In the genomic region with DNA sequence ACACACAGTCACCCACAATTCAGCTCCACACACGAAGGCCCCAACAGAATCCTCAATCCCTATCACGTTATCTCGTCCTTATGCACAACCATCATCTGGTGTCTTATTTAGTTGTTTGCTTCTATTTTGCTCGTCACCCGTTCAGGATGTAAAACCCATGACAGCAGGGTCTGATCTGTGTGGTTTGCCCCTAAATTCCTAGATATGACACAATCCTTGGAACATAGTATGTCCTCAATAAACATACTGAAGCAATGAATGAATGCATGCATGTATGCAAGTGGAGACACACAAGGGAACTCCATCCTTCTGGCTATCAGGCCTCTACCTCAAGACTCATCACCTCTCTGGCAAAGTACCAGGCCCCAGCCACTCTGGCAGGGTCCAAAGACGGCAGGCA, we compare ENCODE assay signal across 17 cellular contexts. TPM values are rescaled to one million over a fixed set of nuclear protein-coding genes. Genes with fewer than 3 reads are reported as not detected.
DNase-seq lines count a peak whose midpoint lies in the region; ATAC-seq, FAIRE-seq and TF ChIP-seq lines count a peak whose summit lies in the region.
"Had no signal": no experiment of that assay in that cellular context is flagged by ENCODE, and none has a peak within 500 bp of the region (broad histone marks: within the 10 kb centered on the region; RNA-seq: fewer than 3 reads in every experiment).

No MANE protein-coding gene starts in this region.

- H4K20me1 ChIP-seq in astrocyte (ENCODE audit: insufficient read depth, low read length), result no peaks in the 10 kb centered on the region

- peak overlapping the region in 1 of 2 experiments; percentile 22 for H3K18ac ChIP-seq in mesenchymal stem cell (ENCODE audit: low read depth in 1 of 2, low read length in 2 of 2)

- no peak overlapping the region for H3K4ac ChIP-seq in mesenchymal stem cell (ENCODE audit: low read depth in 1 of 2, low read length in 2 of 2)

- H3K79me1 ChIP-seq in mesenchymal stem cell (replicated peaks; ENCODE audit: low read length, poor library complexity, severe bottlenecking), result peaks cover 4% of the 10 kb centered on the region

- H3K36me3 Mint-ChIP-seq in T-helper 1 cell treated with Interleukin-12 subunit alpha and Interleukin-12 subunit beta and Interleukin-4 antibody, amounts not matched to agents 30 μg/mL and 1 μg/mL, for 36 hours (ENCODE audit: low read depth), result peaks cover 4% of the 10 kb centered on the region
- H3K36me3 Mint-ChIP-seq in astrocyte (ENCODE audit: low read depth, unreplicated experiment), result peaks cover 5% of the 10 kb centered on the region

- H2BK12ac ChIP-seq in mesenchymal stem cell (ENCODE audit: low read length in 2 of 2), result peak overlapping the region; percentile 4 to 46

- DNase-seq in T-helper 1 cell, result no peak
- DNase-seq in astrocyte (ENCODE audit: low read depth), result peak; percentile 27
- no peak for DNase-seq in mesenchymal stem cell
- no peak for DNase-seq in germinal center (ENCODE audit: low spot score)
- DNase-seq: 8988T; activated CD4-positive, alpha-beta T cell treated with anti-CD3 and anti-CD28 coated beads, Interleukin-2, amount 10 ng/mL, durations not matched to agents 7 days and 5 days; activated naive CD4-positive, alpha-beta T cell; H7; NCI-H1105 treated with DMSO at 0.1 percent for 48 hours; PC-9; upper lobe of left lung had no signal

- H3K4me3 ChIP-seq in astrocyte (ENCODE audit: insufficient read depth, low read depth, low read length) (no peak overlapping the region), mesenchymal stem cell (ENCODE audit: insufficient read depth in 1 of 2, low read depth in 1 of 2, low read length in 2 of 2) (no peak overlapping the region), skeletal muscle tissue (ENCODE audit: low read length in 3 of 3) (peak overlapping the region in 1 of 3 donors; percentile 29)
- H3K4me3 ChIP-seq: ascending aorta, ovary, PC-9, upper lobe of left lung had no signal

- no peak for TF ChIP-seq CTCF in astrocyte (IDR thresholded peaks at IDR 0.05; ENCODE audit: insufficient read depth, low read depth, low read length)

- H3K9me3 ChIP-seq in astrocyte (ENCODE audit: insufficient read depth, low read depth, low read length), result no peaks in the 10 kb centered on the region
- no peaks in the 10 kb centered on the region for H3K9me3 ChIP-seq in mesenchymal stem cell (ENCODE audit: control insufficient read depth, low read length)
- no peaks in the 10 kb centered on the region for H3K9me3 ChIP-seq in skeletal muscle tissue (ENCODE audit: control insufficient read depth in 3 of 3, low read length in 3 of 3)
- H3K9me3 ChIP-seq: ascending aorta, ovary, upper lobe of left lung had no signal

- WGBS in mesenchymal stem cell, result 64% methylated on average over 6 of the region's 6 CpGs

- H3K27me3 ChIP-seq in astrocyte (ENCODE audit: insufficient read depth, low read length) (no peaks in the 10 kb centered on the region), mesenchymal stem cell (ENCODE audit: control insufficient read depth in 1 of 2, insufficient read depth in 1 of 2, low read length in 2 of 2) (no peaks in the 10 kb centered on the region), skeletal muscle tissue (ENCODE audit: control insufficient read depth in 3 of 3, insufficient read depth in 3 of 3, low read length in 3 of 3) (no peaks in the 10 kb centered on the region)
- H3K27me3 ChIP-seq: ascending aorta, ovary, upper lobe of left lung had no signal

- no peaks in the 10 kb centered on the region for H3K36me3 ChIP-seq in astrocyte (ENCODE audit: insufficient read depth, low read length)
- peaks cover 0 to 11% of the 10 kb centered on the region in 2 experiments for H3K36me3 ChIP-seq in mesenchymal stem cell (ENCODE audit: control insufficient read depth in 1 of 2, insufficient read depth in 2 of 2, low read depth in 1 of 2, low read length in 2 of 2)
- peaks cover 0 to 2% (median 0%) of the 10 kb centered on the region in 3 donors for H3K36me3 ChIP-seq in skeletal muscle tissue (ENCODE audit: control insufficient read depth in 3 of 3, insufficient read depth in 3 of 3, low read length in 3 of 3)
- H3K36me3 ChIP-seq: ascending aorta, ovary, upper lobe of left lung had no signal

- no peak for FAIRE-seq in astrocyte (lab: Jason Lieb, UNC)

- H3K79me2 ChIP-seq in astrocyte (ENCODE audit: insufficient read depth, low read length), result no peaks in the 10 kb centered on the region

- peak overlapping the region; percentile 39 for H2BK15ac ChIP-seq in mesenchymal stem cell (ENCODE audit: low read depth, poor library complexity, severe bottlenecking)

- H3K27ac Mint-ChIP-seq in T-helper 1 cell treated with Interleukin-12 subunit alpha and Interleukin-12 subunit beta and Interleukin-4 antibody, amounts not matched to agents 30 μg/mL and 1 μg/mL, for 36 hours, result peak overlapping the region; percentile 11
- peak overlapping the region; percentile 94 for H3K27ac Mint-ChIP-seq in astrocyte (ENCODE audit: unreplicated experiment)
- H3K27ac Mint-ChIP-seq: activated CD4-positive, alpha-beta T cell treated with anti-CD3 and anti-CD28 coated beads, Interleukin-2, amount 10 ng/mL, durations not matched to agents 7 days and 5 days had no signal

- no peaks in the 10 kb centered on the region for H3K27me3 Mint-ChIP-seq in T-helper 1 cell treated with Interleukin-12 subunit alpha and Interleukin-12 subunit beta and Interleukin-4 antibody, amounts not matched to agents 30 μg/mL and 1 μg/mL, for 36 hours (ENCODE audit: low read depth)
- peaks cover 2% of the 10 kb centered on the region for H3K27me3 Mint-ChIP-seq in astrocyte (ENCODE audit: low read depth, unreplicated experiment)
- H3K27me3 Mint-ChIP-seq: activated CD4-positive, alpha-beta T cell treated with anti-CD3 and anti-CD28 coated beads, Interleukin-2, amount 10 ng/mL, durations not matched to agents 7 days and 5 days had no signal

- peak overlapping the region; percentile 77 for H3K27ac ChIP-seq in astrocyte (ENCODE audit: low read depth, low read length)
- H3K27ac ChIP-seq in mesenchymal stem cell (ENCODE audit: low read length, poor library complexity, severe bottlenecking), result no peak overlapping the region
- H3K27ac ChIP-seq in skeletal muscle tissue (ENCODE audit: low read depth, low read length), result peak overlapping the region; percentile 67
- H3K27ac ChIP-seq: ascending aorta, ovary, PC-9, upper lobe of left lung had no signal

- peaks cover 30% of the 10 kb centered on the region for H3K4me1 ChIP-seq in astrocyte (ENCODE audit: insufficient read depth, low read length)
- H3K4me1 ChIP-seq in mesenchymal stem cell (ENCODE audit: control insufficient read depth, insufficient read depth, low read depth, low read length), result peaks cover 52% of the 10 kb centered on the region
- H3K4me1 ChIP-seq in skeletal muscle tissue (ENCODE audit: control insufficient read depth in 3 of 3, insufficient read depth in 3 of 3, low read length in 3 of 3), result peaks cover 27 to 57% (median 36%) of the 10 kb centered on the region in 3 donors

- no peak overlapping the region for H4K91ac ChIP-seq in mesenchymal stem cell (ENCODE audit: low read length)

- no peak overlapping the region for H3K23ac ChIP-seq in mesenchymal stem cell (ENCODE audit: low read length in 2 of 2)

- ATAC-seq in GM21381 (IDR thresholded peaks at IDR 0.05; ENCODE audit: unreplicated experiment) (no peak), HG03457 (IDR thresholded peaks at IDR 0.05; ENCODE audit: unreplicated experiment) (no peak)

- no peak overlapping the region for H2BK5ac ChIP-seq in mesenchymal stem cell (ENCODE audit: low read depth, low read length, poor library complexity, severe bottlenecking)

- H3K9me3 Mint-ChIP-seq in T-helper 1 cell treated with Interleukin-12 subunit alpha and Interleukin-12 subunit beta and Interleukin-4 antibody, amounts not matched to agents 30 μg/mL and 1 μg/mL, for 36 hours, result no peaks in the 10 kb centered on the region
- H3K9me3 Mint-ChIP-seq in astrocyte (ENCODE audit: unreplicated experiment), result no peaks in the 10 kb centered on the region
- H3K9me3 Mint-ChIP-seq: activated CD4-positive, alpha-beta T cell treated with anti-CD3 and anti-CD28 coated beads, Interleukin-2, amount 10 ng/mL, durations not matched to agents 7 days and 5 days had no signal

- peak overlapping the region; percentile 8 for H2AFZ ChIP-seq in astrocyte (ENCODE audit: low read depth, low read length)
- H2AFZ ChIP-seq in mesenchymal stem cell (ENCODE audit: low read depth, low read length), result no peak overlapping the region
- H2AFZ ChIP-seq: PC-9 had no signal

- H4K8ac ChIP-seq in mesenchymal stem cell (ENCODE audit: low read length), result no peak overlapping the region

- peak overlapping the region; percentile 63 for H3K4me2 ChIP-seq in astrocyte (ENCODE audit: low read length)
- H3K4me2 ChIP-seq in mesenchymal stem cell (ENCODE audit: low read length, poor library complexity, severe bottlenecking), result no peak overlapping the region
- H3K4me2 ChIP-seq: PC-9 had no signal

- H3K4me1 Mint-ChIP-seq in T-helper 1 cell treated with Interleukin-12 subunit alpha and Interleukin-12 subunit beta and Interleukin-4 antibody, amounts not matched to agents 30 μg/mL and 1 μg/mL, for 36 hours (ENCODE audit: low read depth), result peaks cover 6% of the 10 kb centered on the region
- H3K4me1 Mint-ChIP-seq in astrocyte (ENCODE audit: low read depth, unreplicated experiment), result peaks cover 34% of the 10 kb centered on the region

- H2AK5ac ChIP-seq in mesenchymal stem cell (ENCODE audit: low read length, severe bottlenecking), result peak overlapping the region; percentile 43

- no peak overlapping the region for H3K14ac ChIP-seq in mesenchymal stem cell (ENCODE audit: low read length in 2 of 2)

- peak overlapping the region; percentile 63 for H3K9ac ChIP-seq in astrocyte (ENCODE audit: low read length)
- H3K9ac ChIP-seq in mesenchymal stem cell (ENCODE audit: low read length), result peak overlapping the region; percentile 73
- peak overlapping the region in 2 of 3 donors; percentile 28 to 65 for H3K9ac ChIP-seq in skeletal muscle tissue (ENCODE audit: low read depth in 1 of 3, low read length in 3 of 3)

- no peak overlapping the region for H3K4me3 Mint-ChIP-seq in T-helper 1 cell treated with Interleukin-12 subunit alpha and Interleukin-12 subunit beta and Interleukin-4 antibody, amounts not matched to agents 30 μg/mL and 1 μg/mL, for 36 hours
- H3K4me3 Mint-ChIP-seq in astrocyte (ENCODE audit: unreplicated experiment), result peak overlapping the region; percentile 40
- H3K4me3 Mint-ChIP-seq: activated CD4-positive, alpha-beta T cell treated with anti-CD3 and anti-CD28 coated beads, Interleukin-2, amount 10 ng/mL, durations not matched to agents 7 days and 5 days had no signal

- no peak overlapping the region for H2BK120ac ChIP-seq in mesenchymal stem cell (ENCODE audit: low read depth, low read length)

RNA-seq across cellular contexts. Expression of a gene that starts 20.2 kb away (rescaled TPM):
- total RNA-seq in astrocyte, result 38.4 and 42.3 TPM in 2 replicates
- polyA plus RNA-seq in mesenchymal stem cell (2013, experiment 1 of 2), result 16.5 TPM
- polyA plus RNA-seq in mesenchymal stem cell (2013, experiment 2 of 2), result 13.7 TPM
- total RNA-seq in skeletal muscle tissue, result 28.2 TPM

RNA-seq across cellular contexts. Expression of a gene that starts 21.5 kb away (rescaled TPM):
- total RNA-seq in astrocyte (31.9 and 33.8 TPM in 2 replicates), skeletal muscle tissue (98.6 TPM)
- polyA plus RNA-seq in mesenchymal stem cell (2013, experiment 1 of 2), result 26.6 TPM
- 23.6 TPM for polyA plus RNA-seq in mesenchymal stem cell (2013, experiment 2 of 2)

RNA-seq across cellular contexts. Expression of a gene that starts 40.5 kb away (rescaled TPM):
- total RNA-seq in astrocyte (9.6 and 11.7 TPM in 2 replicates), skeletal muscle tissue (7.3 TPM)
- 12.0 TPM for polyA plus RNA-seq in mesenchymal stem cell (2013, experiment 1 of 2)
- polyA plus RNA-seq in mesenchymal stem cell (2013, experiment 2 of 2), result 10.4 TPM
